Comparison of ENCODE assay signal across 16 cellular contexts in the genomic region with DNA sequence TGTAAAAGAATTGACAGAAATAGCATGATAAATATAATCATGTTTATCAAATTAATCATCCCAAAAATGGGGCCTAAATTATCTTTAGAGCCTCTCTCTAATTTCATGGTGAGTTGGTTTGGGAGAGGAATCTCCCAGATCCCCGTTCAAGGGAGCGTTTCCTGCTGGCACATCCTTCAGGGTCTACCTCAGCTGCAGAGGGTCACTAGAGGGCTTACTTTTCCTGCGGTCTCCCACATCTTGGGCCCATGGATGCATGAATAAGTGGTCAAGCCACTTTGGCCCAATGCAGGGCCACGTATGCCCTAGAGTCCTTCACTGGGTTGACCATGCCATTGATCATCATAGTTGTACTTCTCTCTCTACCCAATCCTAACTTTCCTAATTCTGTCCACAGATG.
DNase-seq lines count a peak whose midpoint lies in the region; ATAC-seq, FAIRE-seq and TF ChIP-seq lines count a peak whose summit lies in the region.
"Had no signal": no experiment of that assay in that cellular context is flagged by ENCODE, and none has a peak within 500 bp of the region (broad histone marks: within the 10 kb centered on the region; RNA-seq: fewer than 3 reads in every experiment).

No MANE protein-coding gene starts in this region.

- TF ChIP-seq CTCF in GM12878 (IDR thresholded peaks at IDR 0.05 in 2 of 3, conservative IDR thresholded peaks at IDR 0.05 in 1 of 3; ENCODE audit: control insufficient read depth in 2 of 3, extremely low read depth in 1 of 3, insufficient read depth in 1 of 3, low read depth in 3 of 3, low read length in 3 of 3) (no peak), keratinocyte (optimal IDR thresholded peaks at IDR 0.05 in 1 of 3, IDR thresholded peaks at IDR 0.05 in 1 of 3, conservative IDR thresholded peaks at IDR 0.05 in 1 of 3; ENCODE audit: extremely low read depth in 1 of 3, insufficient read depth in 2 of 3, low read length in 3 of 3) (no peak), upper lobe of right lung (IDR thresholded peaks at IDR 0.05) (no peak)

- H3K27ac Mint-ChIP-seq in activated naive CD4-positive, alpha-beta T cell treated with anti-CD3 and anti-CD28 coated beads, Interleukin-2, amount 10 ng/mL, durations not matched to agents 7 days and 5 days = peak overlapping the region; percentile 69
- H3K27ac Mint-ChIP-seq: B cell had no signal

- BruUV-seq in GM12878 (replicated peaks; lab: Mats Ljungman, UMichigan) = no TSS peak

- H2AFZ ChIP-seq in GM12878 (ENCODE audit: control insufficient read depth, low read depth, low read length) (no peak overlapping the region), keratinocyte (ENCODE audit: control insufficient read depth, low read length) (no peak overlapping the region)

- H3K36me3 ChIP-seq in GM12878 (ENCODE audit: control insufficient read depth in 2 of 2, insufficient read depth in 2 of 2, low read length in 1 of 2) = no peaks in the 10 kb centered on the region
- no peaks in the 10 kb centered on the region for H3K36me3 ChIP-seq in keratinocyte (ENCODE audit: control insufficient read depth in 2 of 2, extremely low read depth in 1 of 2, insufficient read depth in 2 of 2, low read length in 2 of 2)
- no peaks in the 10 kb centered on the region for H3K36me3 ChIP-seq in upper lobe of right lung
- H3K36me3 ChIP-seq: Peyer's patch, SJCRH30 had no signal

- H3K4me3 ChIP-seq in GM12878 = no peak overlapping the region
- H3K4me3 ChIP-seq in keratinocyte (ENCODE audit: control insufficient read depth in 2 of 3, extremely low read depth in 1 of 3, insufficient read depth in 2 of 3, low read depth in 1 of 3, low read length in 3 of 3) = no peak overlapping the region
- H3K4me3 ChIP-seq in upper lobe of right lung = no peak overlapping the region
- H3K4me3 ChIP-seq: MG63, Peyer's patch, SJCRH30 had no signal

- WGBS in GM12878 (ENCODE audit: insufficient coverage, insufficient replicate concordance, low lambda C conversion rate, missing lambda C conversion rate) = 97% methylated on average over 4 of the region's 4 CpGs

- 0 out of 2 replicates have a peak, but pooled peaks have one; percentile 17 for TF ChIP-seq POLR2A in GM12878 (IDR thresholded peaks at IDR 0.05; ENCODE audit: low read depth, low read length)
- no peak for TF ChIP-seq POLR2A in GM18505 (IDR thresholded peaks at IDR 0.05; ENCODE audit: borderline replicate concordance, extremely low read depth, insufficient read depth, insufficient read length)

- RAD21 ChIA-PET in GM12878 (lab: Charles Lee; ENCODE audit: unreplicated experiment) = no interaction called here

- H3K9me1 ChIP-seq in keratinocyte (ENCODE audit: control insufficient read depth, extremely low read depth, insufficient read depth, low read length) = no peaks in the 10 kb centered on the region

- H3K27ac ChIP-seq in GM12878 (ENCODE audit: control insufficient read depth, insufficient read depth) (no peak overlapping the region), keratinocyte (ENCODE audit: control insufficient read depth, insufficient read depth, low read length) (no peak overlapping the region), upper lobe of right lung (no peak overlapping the region)
- H3K27ac ChIP-seq: Peyer's patch, SJCRH30 had no signal

- no peak for FAIRE-seq in GM12878 (lab: Jason Lieb, UNC)
- peak; percentile 13 for FAIRE-seq in keratinocyte (lab: Jason Lieb, UNC)
- FAIRE-seq: GM12891, H1 had no signal

- no peaks in the 10 kb centered on the region for H3K9me3 Mint-ChIP-seq in activated naive CD4-positive, alpha-beta T cell treated with anti-CD3 and anti-CD28 coated beads, Interleukin-2, amount 10 ng/mL, durations not matched to agents 7 days and 5 days

- H3K27me3 ChIP-seq in GM12878 (replicated peaks in 1 of 2; ENCODE audit: control insufficient read depth in 2 of 2, insufficient read depth in 2 of 2, low read length in 1 of 2) (no peaks in the 10 kb centered on the region), keratinocyte (ENCODE audit: control insufficient read depth, extremely low read depth, insufficient read depth, low read length) (no peaks in the 10 kb centered on the region), upper lobe of right lung (no peaks in the 10 kb centered on the region)
- H3K27me3 ChIP-seq: MG63, Peyer's patch, SJCRH30 had no signal

- no peaks in the 10 kb centered on the region for H3K4me1 Mint-ChIP-seq in activated naive CD4-positive, alpha-beta T cell treated with anti-CD3 and anti-CD28 coated beads, Interleukin-2, amount 10 ng/mL, durations not matched to agents 7 days and 5 days
- H3K4me1 Mint-ChIP-seq: B cell had no signal

- H3K27me3 Mint-ChIP-seq in activated naive CD4-positive, alpha-beta T cell treated with anti-CD3 and anti-CD28 coated beads, Interleukin-2, amount 10 ng/mL, durations not matched to agents 7 days and 5 days = no peaks in the 10 kb centered on the region
- H3K27me3 Mint-ChIP-seq: B cell had no signal

- H3K79me2 ChIP-seq in GM12878 (ENCODE audit: control insufficient read depth, insufficient read depth, low read length) = no peaks in the 10 kb centered on the region
- H3K79me2 ChIP-seq in keratinocyte (ENCODE audit: control insufficient read depth, insufficient read depth, low read length) = no peaks in the 10 kb centered on the region

- no peak for DNase-seq in activated naive CD4-positive, alpha-beta T cell treated with anti-CD3 and anti-CD28 coated beads, Interleukin-2, amount 10 ng/mL, durations not matched to agents 7 days and 5 days
- DNase-seq in activated naive CD4-positive, alpha-beta T cell treated with anti-CD3 and anti-CD28 coated beads, Interleukin-2, amount 50 U/mL, for 16 hours = no peak
- DNase-seq in GM12878 (ENCODE audit: low read depth, low spot score) = no peak
- DNase-seq in keratinocyte (ENCODE audit: low read depth, low spot score) = no peak
- no peak for DNase-seq in upper lobe of right lung
- DNase-seq: MG63, NCI-H2081 treated with DMSO at 0.1 percent for 48 hours, NCI-H446, Peyer's patch had no signal

- dilution Hi-C loops in keratinocyte (cut with MboI; ENCODE audit: extremely low pct_ligation_motif_present, low sequenced_read_pairs) = no loop called here

- in situ Hi-C loops in GM12878 (cut with MboI) = no loop called here

- no peak overlapping the region for H3K4me3 Mint-ChIP-seq in activated naive CD4-positive, alpha-beta T cell treated with anti-CD3 and anti-CD28 coated beads, Interleukin-2, amount 10 ng/mL, durations not matched to agents 7 days and 5 days
- H3K4me3 Mint-ChIP-seq: B cell had no signal

- H3K9ac ChIP-seq in GM12878 (ENCODE audit: control insufficient read depth, insufficient read depth, low read length) (no peak overlapping the region), keratinocyte (ENCODE audit: control insufficient read depth, extremely low read depth, insufficient read depth, low read length) (no peak overlapping the region)

- H3K9me3 ChIP-seq in GM12878 (replicated peaks; ENCODE audit: control insufficient read depth, insufficient read depth, low read length) (no peaks in the 10 kb centered on the region), keratinocyte (ENCODE audit: control insufficient read depth, low read depth, low read length) (no peaks in the 10 kb centered on the region), upper lobe of right lung (no peaks in the 10 kb centered on the region)
- H3K9me3 ChIP-seq: Peyer's patch, SJCRH30 had no signal

- SMC1A ChIA-PET in GM12878 (lab: Charles Lee; ENCODE audit: uncharacterized antibody, unreplicated experiment) = no interaction called here

- no peak for TF ChIP-seq RAD21 in GM12878 (IDR thresholded peaks at IDR 0.05; ENCODE audit: insufficient read depth, low read depth, low read length)

- no peak for TF ChIP-seq EP300 in GM12878 (IDR thresholded peaks at IDR 0.05; ENCODE audit: borderline replicate concordance in 1 of 2, control insufficient read depth in 1 of 2, low read depth in 2 of 2, low read length in 2 of 2)

- CTCF ChIA-PET in activated naive CD4-positive, alpha-beta T cell treated with anti-CD3 and anti-CD28 coated beads, Interleukin-2, amount 10 ng/mL, durations not matched to agents 7 days and 5 days (lab: Charles Lee) = interaction anchor here (0.6 kb wide), 1 partner anchor 275 kb away, joined by 3 read pairs; no protein-coding TSS in a partner anchor
- CTCF ChIA-PET in GM12878 (lab: Yijun Ruan, JAX) = no interaction called here

- no peaks in the 10 kb centered on the region for H3K4me1 ChIP-seq in GM12878 (ENCODE audit: control insufficient read depth, insufficient read depth, low read length)
- H3K4me1 ChIP-seq in keratinocyte (ENCODE audit: control insufficient read depth, extremely low read depth, insufficient read depth, low read length) = no peaks in the 10 kb centered on the region
- no peaks in the 10 kb centered on the region for H3K4me1 ChIP-seq in upper lobe of right lung
- H3K4me1 ChIP-seq: Peyer's patch, SJCRH30 had no signal

- no peaks in the 10 kb centered on the region for H4K20me1 ChIP-seq in GM12878 (ENCODE audit: control insufficient read depth, insufficient read depth)
- no peaks in the 10 kb centered on the region for H4K20me1 ChIP-seq in keratinocyte (ENCODE audit: control insufficient read depth, extremely low read depth, insufficient read depth, low read length)

- no peak overlapping the region for H3K4me2 ChIP-seq in GM12878 (ENCODE audit: control insufficient read depth, insufficient read depth)
- H3K4me2 ChIP-seq in keratinocyte (ENCODE audit: control insufficient read depth, extremely low read depth, insufficient read depth, low read depth, low read length) = no peak overlapping the region

- no peaks in the 10 kb centered on the region for H3K36me3 Mint-ChIP-seq in activated naive CD4-positive, alpha-beta T cell treated with anti-CD3 and anti-CD28 coated beads, Interleukin-2, amount 10 ng/mL, durations not matched to agents 7 days and 5 days

- intact Hi-C loops in GM12878 (cut with micrococcal nuclease; ENCODE audit: unreplicated experiment) (loop anchor here (10.0 kb wide), 1 partner anchor 441 kb away; no protein-coding TSS in a partner anchor), upper lobe of right lung (cut with DNase I) (no loop called here)

- POLR2A ChIA-PET in GM12878 (lab: Charles Lee) = no interaction called here

- ATAC-seq in GM12878 (no peak; the same call in 2 of the 3 replicates), upper lobe of right lung (peak; percentile 36), GM19395 (IDR thresholded peaks at IDR 0.05; ENCODE audit: unreplicated experiment) (no peak), GM18858 (IDR thresholded peaks at IDR 0.05; ENCODE audit: unreplicated experiment) (no peak), GM18505 (IDR thresholded peaks at IDR 0.05; ENCODE audit: unreplicated experiment) (no peak)
